ENCODE assay signal across 15 cellular contexts in genomic region chr1:4362314-4363044, GRCh38.
DNase-seq lines count a peak whose midpoint lies in the region; ATAC-seq and TF ChIP-seq lines count a peak whose summit lies in the region.
"Had no signal": no experiment of that assay in that cellular context is flagged by ENCODE, and none has a peak within 500 bp of the region (broad histone marks: within the 10 kb centered on the region; RNA-seq: fewer than 3 reads in every experiment).

No MANE protein-coding gene starts in this region.

- no peak overlapping the region for H2BK120ac ChIP-seq in neuronal stem cell (ENCODE audit: low read depth, low read length)

- TF ChIP-seq CTCF in WERI-Rb-1 (IDR thresholded peaks at IDR 0.05; ENCODE audit: low read depth, low read length) = peak; percentile 52

- no peaks in the 10 kb centered on the region for H3K79me1 ChIP-seq in neuronal stem cell (ENCODE audit: low read depth, low read length)

- peak overlapping the region; percentile 61 for H3K18ac ChIP-seq in neuronal stem cell (ENCODE audit: low read length)

- H3K4me3 ChIP-seq in H7 (ENCODE audit: insufficient read depth, low read depth, low read length) = no peak overlapping the region
- no peak overlapping the region for H3K4me3 ChIP-seq in WERI-Rb-1 (ENCODE audit: low read depth, low read length)
- no peak overlapping the region for H3K4me3 ChIP-seq in neuronal stem cell (ENCODE audit: low read length in 2 of 2)
- H3K4me3 ChIP-seq: GM12878, GM23338 had no signal

- H4K91ac ChIP-seq in neuronal stem cell (ENCODE audit: low read depth, low read length, poor library complexity) = no peak overlapping the region

- no peak overlapping the region for H3K14ac ChIP-seq in neuronal stem cell (ENCODE audit: low read length)

- no peak overlapping the region for H4K8ac ChIP-seq in neuronal stem cell (ENCODE audit: low read depth, low read length)

- no peak overlapping the region for H3K4ac ChIP-seq in neuronal stem cell (ENCODE audit: low read length)

- ATAC-seq in GM19395 (IDR thresholded peaks at IDR 0.05; ENCODE audit: unreplicated experiment) = no peak
- ATAC-seq: GM12878, GM23338, HCT116 had no signal

- H2BK15ac ChIP-seq in neuronal stem cell (ENCODE audit: low read length) = no peak overlapping the region

- TF ChIP-seq EP300 in Ishikawa (IDR thresholded peaks at IDR 0.05; ENCODE audit: borderline replicate concordance) = no peak

- no peak overlapping the region for H2AFZ ChIP-seq in neuronal stem cell (ENCODE audit: low read length)
- H2AFZ ChIP-seq: GM23338 had no signal

- H2AK5ac ChIP-seq in neuronal stem cell (ENCODE audit: low read depth, low read length) = no peak overlapping the region

- no peak overlapping the region for H3K23ac ChIP-seq in neuronal stem cell (ENCODE audit: low read depth, low read length, poor library complexity)

- H3K9me3 ChIP-seq in WERI-Rb-1 (ENCODE audit: severe bottlenecking) (peaks cover 3% of the 10 kb centered on the region), neuronal stem cell (replicated peaks in 1 of 2; ENCODE audit: control insufficient read depth in 2 of 2, insufficient read depth in 1 of 2, low read depth in 1 of 2, low read length in 2 of 2) (peaks cover 0 to 3% of the 10 kb centered on the region in 2 donors)

- DNase-seq in H7 (peak; percentile 54), WERI-Rb-1 (peak; percentile 54), neuronal stem cell (ENCODE audit: low spot score) (no peak), NCI-H526 treated with DMSO at 0.1 percent for 48 hours (lab: John Stamatoyannopoulos, UW) (no peak), ecto neural progenitor cell (ENCODE audit: low spot score) (no peak)
- DNase-seq: C1 segment of cervical spinal cord; Calu3; CD4-positive, alpha-beta T cell; DMS 273 treated with DMSO at 0.1 percent for 48 hours; IMR-90 had no signal

- H3K36me3 ChIP-seq in H7 (replicated peaks; ENCODE audit: control insufficient read depth, insufficient read depth, low read length) (no peaks in the 10 kb centered on the region), WERI-Rb-1 (no peaks in the 10 kb centered on the region), neuronal stem cell (replicated peaks in 1 of 2; ENCODE audit: control insufficient read depth in 2 of 2, insufficient read depth in 2 of 2, low read length in 2 of 2) (no peaks in the 10 kb centered on the region)

- H3K27me3 ChIP-seq in H7 (ENCODE audit: control insufficient read depth, insufficient read depth, low read length) (no peaks in the 10 kb centered on the region; the same call in 1 of the 2 replicates), WERI-Rb-1 (ENCODE audit: insufficient read depth, low read depth, severe bottlenecking) (no peaks in the 10 kb centered on the region), neuronal stem cell (ENCODE audit: control insufficient read depth in 3 of 3, insufficient read depth in 3 of 3, low read depth in 1 of 3, low read length in 3 of 3) (no peaks in the 10 kb centered on the region)

- no peak overlapping the region for H3K27ac ChIP-seq in WERI-Rb-1
- no peak overlapping the region for H3K27ac ChIP-seq in neuronal stem cell (replicated peaks; ENCODE audit: low read length)

- no peak overlapping the region for H3K4me2 ChIP-seq in neuronal stem cell (ENCODE audit: insufficient read depth, low read length, poor library complexity, severe bottlenecking)
- H3K4me2 ChIP-seq: GM23338 had no signal

- no peak overlapping the region for H3K9ac ChIP-seq in neuronal stem cell (ENCODE audit: low read depth, low read length, poor library complexity)

- TF ChIP-seq RAD21 in Ishikawa (IDR thresholded peaks at IDR 0.05; ENCODE audit: low read depth) = peak; percentile 21; the same call in 1 of the 2 replicates

- H2BK5ac ChIP-seq in neuronal stem cell (ENCODE audit: low read length) = no peak overlapping the region

- no peaks in the 10 kb centered on the region for H3K4me1 ChIP-seq in neuronal stem cell (ENCODE audit: control insufficient read depth in 2 of 2, insufficient read depth in 1 of 2, low read depth in 1 of 2, low read length in 2 of 2)

- H2BK12ac ChIP-seq in neuronal stem cell (ENCODE audit: low read length) = no peak overlapping the region

- no CpG with 5 or more reads among the region's 22 CpGs for WGBS in neuronal stem cell (ENCODE audit: extremely low coverage in 2 of 2, insufficient read length in 2 of 2, insufficient replicate concordance in 1 of 2), 2 donors

TF ChIP-seq in Ishikawa, 13 proteins besides CTCF, POLR2A, EP300 and RAD21:
- no peak for TF ChIP-seq REST (IDR thresholded peaks at IDR 0.05; ENCODE audit: low read depth)
- no peak for TF ChIP-seq TAF1 (IDR thresholded peaks at IDR 0.05; ENCODE audit: low read depth)
- no peak for TF ChIP-seq CREB1 (IDR thresholded peaks at IDR 0.05; ENCODE audit: low read depth)
- no peak for TF ChIP-seq EGR1 (IDR thresholded peaks at IDR 0.05)

Comparison
In these comparisons a context has a peak if more than half of its experiments do, and no peak if none do; other contexts are left out.
1. DNase-seq: peak in H7 (single experiment) and WERI-Rb-1 (single experiment); none in neuronal stem cell (single experiment), NCI-H526 treated with DMSO at 0.1 percent for 48 hours (single experiment) and ecto neural progenitor cell (single experiment).